In the genomic region with DNA sequence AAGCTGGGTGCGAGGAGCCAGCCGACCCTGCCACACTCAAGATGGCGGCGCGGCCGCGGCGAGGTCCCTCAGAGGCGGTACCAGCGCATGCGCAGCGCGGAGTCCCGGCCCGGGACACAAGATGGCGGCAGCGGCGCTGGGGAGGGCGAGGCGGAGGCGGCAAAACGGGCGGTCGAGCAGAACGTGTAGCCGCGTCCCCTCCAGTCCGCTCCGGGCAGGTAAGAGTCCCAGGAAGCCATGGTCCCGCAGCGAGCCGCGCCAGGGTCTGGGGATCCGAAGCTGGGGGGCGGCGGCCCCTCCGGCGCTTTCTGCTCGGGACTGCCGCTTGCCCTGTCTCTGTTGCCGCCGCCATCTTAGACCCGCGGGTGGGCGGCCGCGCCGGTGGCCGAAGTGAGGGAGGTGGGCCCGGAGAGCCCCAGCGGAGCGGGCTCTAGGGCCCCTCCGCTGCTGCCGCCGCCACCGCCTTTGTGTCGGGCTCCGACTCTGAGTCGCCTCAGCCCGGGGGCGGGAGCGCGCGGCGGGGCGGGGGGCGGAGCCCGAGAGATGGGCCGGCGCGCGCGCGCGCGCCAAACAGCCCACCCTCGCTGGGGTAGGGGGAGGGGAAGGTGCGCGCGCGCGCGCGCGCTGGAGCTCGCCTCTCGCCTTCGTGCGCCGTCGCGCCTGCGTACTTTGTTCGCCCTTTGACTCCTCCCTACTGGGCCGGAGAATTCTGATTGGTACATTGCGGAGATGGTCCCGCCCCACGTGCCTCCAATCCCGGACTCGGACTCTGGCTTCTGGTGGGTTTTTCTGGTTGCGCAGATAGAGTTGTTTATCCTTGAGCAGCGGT, we compare ENCODE assay signal across 8 cellular contexts. TPM values are rescaled to one million over a fixed set of nuclear protein-coding genes. Genes with fewer than 3 reads are reported as not detected.
DNase-seq lines count a peak whose midpoint lies in the region; ATAC-seq and TF ChIP-seq lines count a peak whose summit lies in the region.

A gene (plus strand): TSS at position 97 of the 829 bp plus-strand sequence. CDS start 4,317 bp downstream, outside the sequence.

- no peaks in the 10 kb centered on the region for H3K4me1 ChIP-seq in BE2C

- peak within 1 kb of the TSS; percentile 95 for H3K4me3 ChIP-seq in BE2C (ENCODE audit: low read depth, low read length)

- DNase-seq in BE2C, result peak; percentile 98
- peak; percentile 99 for DNase-seq in GM19240 (ENCODE audit: insufficient read length, low spot score)
- peak; percentile 94 to 97 for DNase-seq in NCI-H524 (lab: John Stamatoyannopoulos, UW)
- peak; percentile 99 for DNase-seq in activated CD4-positive, alpha-beta T cell treated with anti-CD3 and anti-CD28 coated beads for 36 hours
- DNase-seq in chondrocyte (ENCODE audit: low spot score), result no peak
- DNase-seq in kidney glomerular epithelial cell (lab: John Stamatoyannopoulos, UW), result peak; percentile 96
- peak; percentile 96 to 97 for DNase-seq in stimulated activated CD4-positive, alpha-beta T cell treated with anti-CD3 and anti-CD28 coated beads, Interleukin-15, amount 100 ng/mL, for 48 hours (ENCODE audit: low read depth in 2 of 2)

- H3K27ac Mint-ChIP-seq in activated CD4-positive, alpha-beta T cell treated with anti-CD3 and anti-CD28 coated beads for 36 hours, result peak within 1 kb of the TSS; percentile 99
- H3K27ac Mint-ChIP-seq in chondrocyte (ENCODE audit: unreplicated experiment), result peak within 1 kb of the TSS; percentile 96

- intact Hi-C loops in activated CD4-positive, alpha-beta T cell treated with anti-CD3 and anti-CD28 coated beads for 36 hours (cut with DNase I, micrococcal nuclease), result loop anchor here (1.0 to 2.0 kb wide), 16 partner anchors 24 to 572 kb away; a partner anchor contains a TSS

- CTCF ChIA-PET in activated CD4-positive, alpha-beta T cell treated with anti-CD3 and anti-CD28 coated beads for 36 hours (lab: Charles Lee), result interaction anchor here (1.0 to 5.2 kb wide), 6 partner anchors 9 to 111 kb away, joined by 3 to 42 read pairs (median 6); a partner anchor contains a TSS

- H3K4me1 Mint-ChIP-seq in activated CD4-positive, alpha-beta T cell treated with anti-CD3 and anti-CD28 coated beads for 36 hours, result peaks cover 27% of the 10 kb centered on the region
- peaks cover 13% of the 10 kb centered on the region for H3K4me1 Mint-ChIP-seq in chondrocyte (ENCODE audit: low read depth)

- peak within 1 kb of the TSS; percentile 97 for H3K4me3 Mint-ChIP-seq in activated CD4-positive, alpha-beta T cell treated with anti-CD3 and anti-CD28 coated beads for 36 hours
- H3K4me3 Mint-ChIP-seq in chondrocyte (ENCODE audit: unreplicated experiment), result peak within 1 kb of the TSS; percentile 93

- no peaks in the 10 kb centered on the region for H3K27me3 Mint-ChIP-seq in activated CD4-positive, alpha-beta T cell treated with anti-CD3 and anti-CD28 coated beads for 36 hours
- no peaks in the 10 kb centered on the region for H3K27me3 Mint-ChIP-seq in chondrocyte (ENCODE audit: low read depth)

- POLR2A ChIA-PET in activated CD4-positive, alpha-beta T cell treated with anti-CD3 and anti-CD28 coated beads for 36 hours (lab: Charles Lee), result interaction anchor here (0.5 to 3.1 kb wide), 17 partner anchors 9 to 154 kb away, joined by 3 to 45 read pairs (median 4); a partner anchor contains a TSS

- ATAC-seq in HG03457 (IDR thresholded peaks at IDR 0.05; ENCODE audit: unreplicated experiment), result peak; percentile 60
- peak; percentile 84 for ATAC-seq in activated CD4-positive, alpha-beta T cell treated with anti-CD3 and anti-CD28 coated beads for 36 hours

- H3K9me3 Mint-ChIP-seq in activated CD4-positive, alpha-beta T cell treated with anti-CD3 and anti-CD28 coated beads for 36 hours (ENCODE audit: low read depth), result no peaks in the 10 kb centered on the region
- no peaks in the 10 kb centered on the region for H3K9me3 Mint-ChIP-seq in chondrocyte (ENCODE audit: low read depth)

- no peaks in the 10 kb centered on the region for H3K9me3 ChIP-seq in BE2C

- no peak for TF ChIP-seq CTCF in BE2C (IDR thresholded peaks at IDR 0.05; ENCODE audit: low read depth, low read length)
- peak; percentile 12 for TF ChIP-seq CTCF in chondrocyte (IDR thresholded peaks at IDR 0.05)

- peaks cover 22% of the 10 kb centered on the region for H3K36me3 Mint-ChIP-seq in activated CD4-positive, alpha-beta T cell treated with anti-CD3 and anti-CD28 coated beads for 36 hours (ENCODE audit: low read depth)
- peaks cover 19% of the 10 kb centered on the region for H3K36me3 Mint-ChIP-seq in chondrocyte (ENCODE audit: low read depth)

- no peaks in the 10 kb centered on the region for H3K27me3 ChIP-seq in BE2C

- H3K36me3 ChIP-seq in BE2C, result peaks cover 19% of the 10 kb centered on the region

RNA-seq across cellular contexts. Expression of the gene that starts here (rescaled TPM):
- polyA plus RNA-seq in BE2C (2012; ENCODE audit: insufficient read depth, insufficient read length, low read depth), result 70.7 TPM
- total RNA-seq in activated CD4-positive, alpha-beta T cell treated with anti-CD3 and anti-CD28 coated beads for 36 hours, result 10 to 100 TPM; 24.0 to 27.4 TPM
- total RNA-seq in chondrocyte, result 23.5 to 25.7 TPM (median 24.9 TPM) in 3 replicates
